In the genomic region with DNA sequence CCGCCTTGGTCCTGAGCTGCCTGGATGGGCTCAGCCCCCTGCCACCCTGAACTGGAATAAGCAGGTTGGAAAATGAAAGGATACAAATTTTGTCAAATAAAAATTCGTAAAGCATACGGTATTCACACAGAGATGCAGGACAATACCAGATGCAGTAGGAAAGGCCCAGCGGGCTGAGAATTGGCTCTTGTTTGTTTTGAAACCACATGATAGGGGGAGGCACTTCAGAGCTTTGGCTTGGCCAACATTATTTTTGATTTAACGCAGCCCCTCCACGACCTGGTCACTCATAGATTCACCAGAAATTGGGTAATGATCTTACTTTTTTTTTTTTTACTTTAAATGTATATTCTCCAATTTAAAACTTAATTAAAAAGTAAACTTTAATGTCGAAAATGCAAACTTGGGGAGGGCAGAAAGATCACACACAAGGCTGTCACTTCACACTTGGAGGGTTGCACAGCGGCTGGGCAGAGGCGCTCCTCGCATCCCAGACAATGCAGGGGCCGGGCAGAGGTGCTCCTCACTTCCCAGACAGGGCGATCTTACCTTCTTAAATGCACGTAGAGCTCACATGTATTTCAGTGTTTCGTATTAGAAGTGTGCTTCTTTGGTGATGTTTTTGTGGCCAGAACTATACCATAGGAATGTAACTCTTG, we compare ENCODE assay signal across 24 cellular contexts.
"Had no signal": no experiment of that assay in that cellular context is flagged by ENCODE, and none has a peak within 500 bp of the region (broad histone marks: within the 10 kb centered on the region; RNA-seq: fewer than 3 reads in every experiment).

No MANE protein-coding gene starts in this region.

- H3K4me3 ChIP-seq: left lung, lower lobe of right lung, ovary, prostate gland, skin epidermis, stomach, testis, thyroid gland, transverse colon, upper lobe of left lung, vagina had no signal

- H3K27me3 Mint-ChIP-seq: naive B cell; stimulated activated naive B cell treated with anti-CD40 and anti-IgM and Interleukin-4, amounts not matched to agents 10 μg/mL and 1 μg/mL and 100 μg/mL, for 72 hours had no signal

- H3K9me3 ChIP-seq: left lung, lower lobe of right lung, ovary, prostate gland, stomach, testis, thyroid gland, transverse colon, upper lobe of left lung, vagina had no signal

- H3K36me3 Mint-ChIP-seq: mesothelial cell of epicardium; naive B cell; natural killer cell treated with Interleukin-12 subunit alpha and Interleukin-12 subunit beta and Interleukin-15 and Interleukin-18, amount 100 ng/mL, for 72 hours had no signal

- H3K4me3 Mint-ChIP-seq: mesothelial cell of epicardium; natural killer cell treated with Interleukin-12 subunit alpha and Interleukin-12 subunit beta and Interleukin-15 and Interleukin-18, amount 100 ng/mL, for 72 hours; stimulated activated naive B cell treated with anti-CD40 and anti-IgM and Interleukin-4, amounts not matched to agents 10 μg/mL and 1 μg/mL and 100 μg/mL, for 72 hours had no signal

- ATAC-seq: left colon; left lung; lower lobe of right lung; natural killer cell treated with Interleukin-12 subunit alpha and Interleukin-12 subunit beta and Interleukin-15 and Interleukin-18, amount 100 ng/mL, for 72 hours; sciatic nerve; stimulated activated naive B cell treated with anti-CD40 and anti-IgM and Interleukin-4, amounts not matched to agents 10 μg/mL and 1 μg/mL and 100 μg/mL, for 72 hours had no signal

- H3K27ac Mint-ChIP-seq: mesothelial cell of epicardium had no signal

- H3K36me3 ChIP-seq: left lung, lower lobe of right lung, ovary, prostate gland, stomach, thyroid gland, transverse colon, upper lobe of left lung, vagina had no signal

- H3K4me1 ChIP-seq: left lung, lower lobe of right lung, prostate gland, stomach, testis, transverse colon, upper lobe of left lung, vagina had no signal

- H3K9me3 Mint-ChIP-seq: mesothelial cell of epicardium; naive B cell; natural killer cell treated with Interleukin-12 subunit alpha and Interleukin-12 subunit beta and Interleukin-15 and Interleukin-18, amount 100 ng/mL, for 72 hours; stimulated activated naive B cell treated with anti-CD40 and anti-IgM and Interleukin-4, amounts not matched to agents 10 μg/mL and 1 μg/mL and 100 μg/mL, for 72 hours had no signal

- DNase-seq: hippocampal formation; left lung; lower lobe of right lung; mammary epithelial cell; mesenchymal stem cell; naive B cell; ovary; retina; right cardiac atrium; stimulated activated CD4-positive, alpha-beta T cell treated with anti-CD3 and anti-CD28 coated beads, Interleukin-12 subunit alpha, Interleukin-12 subunit beta, amount 100 ng/mL, for 4 hours; stimulated activated CD4-positive, alpha-beta T cell treated with anti-CD3 and anti-CD28 coated beads, Interleukin-4, amount 100 ng/mL, for 1 hour; stimulated activated naive B cell treated with anti-CD40 and anti-IgM and Interleukin-4, amounts not matched to agents 10 μg/mL and 1 μg/mL and 100 μg/mL, for 72 hours; stomach; testis; thyroid gland; transverse colon had no signal

- H3K27me3 ChIP-seq: ovary, testis, thyroid gland, upper lobe of left lung, vagina had no signal
